In genomic region chr15:69734699-69735098, GRCh38 we compare ENCODE assay signal across 1 cellular context.
TF ChIP-seq lines count a peak whose summit lies in the region.

No MANE protein-coding gene starts in this region.

TF ChIP-seq in H1, 55 proteins besides CTCF, POLR2A, EP300 and RAD21:
- no peak for TF ChIP-seq ATF3 (IDR thresholded peaks at IDR 0.05; ENCODE audit: insufficient read depth, low read depth, low read length)
- no peak for TF ChIP-seq CTBP2 (IDR thresholded peaks at IDR 0.05; ENCODE audit: borderline replicate concordance, insufficient read depth, insufficient read length, low read length)
- TF ChIP-seq RFX5 (IDR thresholded peaks at IDR 0.05; ENCODE audit: borderline replicate concordance, low read depth, low read length), result peak; percentile 44; the same call in 1 of the 2 replicates
